Comparison of ENCODE assay signal across 1 cellular context in the genomic region with DNA sequence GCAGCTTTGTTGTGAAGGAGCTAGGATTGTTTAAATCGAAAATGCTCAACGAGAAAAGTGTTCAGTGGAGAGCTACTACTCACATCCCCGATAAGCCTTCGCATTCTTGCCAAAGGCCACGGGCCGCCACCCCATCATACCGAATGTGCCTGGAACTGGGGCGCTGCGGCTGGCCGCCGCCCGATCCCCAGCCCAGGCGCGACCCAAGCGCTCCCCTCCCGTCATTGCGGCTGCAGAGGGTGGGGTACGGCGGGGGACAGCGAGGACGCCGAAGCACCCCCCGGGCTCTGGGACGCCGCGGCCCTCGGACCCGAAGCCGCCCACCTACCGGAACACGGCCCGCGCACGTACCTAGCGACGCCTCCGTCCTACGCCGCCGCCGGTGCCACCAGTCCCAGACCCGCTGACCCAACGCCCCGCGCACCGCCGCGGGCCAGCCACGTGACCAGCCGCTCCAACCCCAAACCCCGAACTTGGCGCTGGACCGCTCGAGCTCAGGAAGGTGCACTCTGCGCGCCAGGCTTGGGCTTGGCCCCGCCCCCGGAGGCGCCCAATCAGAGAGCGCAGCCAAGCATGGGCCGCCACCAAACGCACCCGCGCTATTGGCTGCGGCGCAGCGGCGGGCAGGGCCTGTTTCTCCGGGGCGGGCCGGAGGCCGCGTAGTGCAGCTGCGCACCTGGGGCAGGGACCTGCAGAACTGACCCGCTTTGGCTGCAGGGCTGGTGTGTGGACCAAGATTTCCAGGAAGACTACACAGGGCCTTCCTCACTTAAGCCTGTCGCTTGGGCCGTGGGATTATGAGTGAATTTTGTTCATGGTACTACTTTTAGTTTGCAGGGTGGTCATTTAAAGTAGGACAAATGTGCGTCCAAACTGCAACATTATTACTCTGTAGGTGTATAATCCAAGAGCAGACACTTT.
TF ChIP-seq lines count a peak whose summit lies in the region.

A gene (minus strand): TSS at position 530 of the 921 bp plus-strand sequence. CDS start 7,569 bp downstream, outside the sequence.

TF ChIP-seq in HepG2, 621 proteins besides CTCF, POLR2A, EP300 and RAD21 (continued from another document and continues in another):
- TF ChIP-seq, protein P1, sequence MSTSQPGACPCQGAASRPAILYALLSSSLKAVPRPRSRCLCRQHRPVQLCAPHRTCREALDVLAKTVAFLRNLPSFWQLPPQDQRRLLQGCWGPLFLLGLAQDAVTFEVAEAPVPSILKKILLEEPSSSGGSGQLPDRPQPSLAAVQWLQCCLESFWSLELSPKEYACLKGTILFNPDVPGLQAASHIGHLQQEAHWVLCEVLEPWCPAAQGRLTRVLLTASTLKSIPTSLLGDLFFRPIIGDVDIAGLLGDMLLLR (CRISPR knock-in tag; IDR thresholded peaks at IDR 0.05), result peak; percentile 66; the same call in 1 of the 2 replicates
- TF ChIP-seq, protein P2, sequence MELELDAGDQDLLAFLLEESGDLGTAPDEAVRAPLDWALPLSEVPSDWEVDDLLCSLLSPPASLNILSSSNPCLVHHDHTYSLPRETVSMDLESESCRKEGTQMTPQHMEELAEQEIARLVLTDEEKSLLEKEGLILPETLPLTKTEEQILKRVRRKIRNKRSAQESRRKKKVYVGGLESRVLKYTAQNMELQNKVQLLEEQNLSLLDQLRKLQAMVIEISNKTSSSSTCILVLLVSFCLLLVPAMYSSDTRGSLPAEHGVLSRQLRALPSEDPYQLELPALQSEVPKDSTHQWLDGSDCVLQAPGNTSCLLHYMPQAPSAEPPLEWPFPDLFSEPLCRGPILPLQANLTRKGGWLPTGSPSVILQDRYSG (CRISPR knock-in tag; IDR thresholded peaks at IDR 0.05), result 0 out of 2 replicates have a peak, but pooled peaks have one; percentile 72
- TF ChIP-seq, protein P3, sequence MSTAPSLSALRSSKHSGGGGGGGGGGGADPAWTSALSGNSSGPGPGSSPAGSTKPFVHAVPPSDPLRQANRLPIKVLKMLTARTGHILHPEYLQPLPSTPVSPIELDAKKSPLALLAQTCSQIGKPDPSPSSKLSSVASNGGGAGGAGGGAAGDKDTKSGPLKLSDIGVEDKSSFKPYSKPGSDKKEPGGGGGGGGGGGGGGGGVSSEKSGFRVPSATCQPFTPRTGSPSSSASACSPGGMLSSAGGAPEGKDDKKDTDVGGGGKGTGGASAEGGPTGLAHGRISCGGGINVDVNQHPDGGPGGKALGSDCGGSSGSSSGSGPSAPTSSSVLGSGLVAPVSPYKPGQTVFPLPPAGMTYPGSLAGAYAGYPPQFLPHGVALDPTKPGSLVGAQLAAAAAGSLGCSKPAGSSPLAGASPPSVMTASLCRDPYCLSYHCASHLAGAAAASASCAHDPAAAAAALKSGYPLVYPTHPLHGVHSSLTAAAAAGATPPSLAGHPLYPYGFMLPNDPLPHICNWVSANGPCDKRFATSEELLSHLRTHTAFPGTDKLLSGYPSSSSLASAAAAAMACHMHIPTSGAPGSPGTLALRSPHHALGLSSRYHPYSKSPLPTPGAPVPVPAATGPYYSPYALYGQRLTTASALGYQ (CRISPR knock-in tag; IDR thresholded peaks at IDR 0.05), result peak; percentile 72; the same call in 1 of the 2 replicates
- TF ChIP-seq, protein P4, sequence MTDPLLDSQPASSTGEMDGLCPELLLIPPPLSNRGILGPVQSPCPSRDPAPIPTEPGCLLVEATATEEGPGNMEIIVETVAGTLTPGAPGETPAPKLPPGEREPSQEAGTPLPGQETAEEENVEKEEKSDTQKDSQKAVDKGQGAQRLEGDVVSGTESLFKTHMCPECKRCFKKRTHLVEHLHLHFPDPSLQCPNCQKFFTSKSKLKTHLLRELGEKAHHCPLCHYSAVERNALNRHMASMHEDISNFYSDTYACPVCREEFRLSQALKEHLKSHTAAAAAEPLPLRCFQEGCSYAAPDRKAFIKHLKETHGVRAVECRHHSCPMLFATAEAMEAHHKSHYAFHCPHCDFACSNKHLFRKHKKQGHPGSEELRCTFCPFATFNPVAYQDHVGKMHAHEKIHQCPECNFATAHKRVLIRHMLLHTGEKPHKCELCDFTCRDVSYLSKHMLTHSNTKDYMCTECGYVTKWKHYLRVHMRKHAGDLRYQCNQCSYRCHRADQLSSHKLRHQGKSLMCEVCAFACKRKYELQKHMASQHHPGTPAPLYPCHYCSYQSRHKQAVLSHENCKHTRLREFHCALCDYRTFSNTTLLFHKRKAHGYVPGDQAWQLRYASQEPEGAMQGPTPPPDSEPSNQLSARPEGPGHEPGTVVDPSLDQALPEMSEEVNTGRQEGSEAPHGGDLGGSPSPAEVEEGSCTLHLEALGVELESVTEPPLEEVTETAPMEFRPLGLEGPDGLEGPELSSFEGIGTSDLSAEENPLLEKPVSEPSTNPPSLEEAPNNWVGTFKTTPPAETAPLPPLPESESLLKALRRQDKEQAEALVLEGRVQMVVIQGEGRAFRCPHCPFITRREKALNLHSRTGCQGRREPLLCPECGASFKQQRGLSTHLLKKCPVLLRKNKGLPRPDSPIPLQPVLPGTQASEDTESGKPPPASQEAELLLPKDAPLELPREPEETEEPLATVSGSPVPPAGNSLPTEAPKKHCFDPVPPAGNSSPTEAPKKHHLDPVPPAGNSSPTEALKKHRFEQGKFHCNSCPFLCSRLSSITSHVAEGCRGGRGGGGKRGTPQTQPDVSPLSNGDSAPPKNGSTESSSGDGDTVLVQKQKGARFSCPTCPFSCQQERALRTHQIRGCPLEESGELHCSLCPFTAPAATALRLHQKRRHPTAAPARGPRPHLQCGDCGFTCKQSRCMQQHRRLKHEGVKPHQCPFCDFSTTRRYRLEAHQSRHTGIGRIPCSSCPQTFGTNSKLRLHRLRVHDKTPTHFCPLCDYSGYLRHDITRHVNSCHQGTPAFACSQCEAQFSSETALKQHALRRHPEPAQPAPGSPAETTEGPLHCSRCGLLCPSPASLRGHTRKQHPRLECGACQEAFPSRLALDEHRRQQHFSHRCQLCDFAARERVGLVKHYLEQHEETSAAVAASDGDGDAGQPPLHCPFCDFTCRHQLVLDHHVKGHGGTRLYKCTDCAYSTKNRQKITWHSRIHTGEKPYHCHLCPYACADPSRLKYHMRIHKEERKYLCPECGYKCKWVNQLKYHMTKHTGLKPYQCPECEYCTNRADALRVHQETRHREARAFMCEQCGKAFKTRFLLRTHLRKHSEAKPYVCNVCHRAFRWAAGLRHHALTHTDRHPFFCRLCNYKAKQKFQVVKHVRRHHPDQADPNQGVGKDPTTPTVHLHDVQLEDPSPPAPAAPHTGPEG (CRISPR knock-in tag; IDR thresholded peaks at IDR 0.05), result peak; percentile 75; the same call in 1 of the 2 replicates
- TF ChIP-seq HMG20B (CRISPR knock-in tag; conservative IDR thresholded peaks at IDR 0.05), result no peak
- TF ChIP-seq NFKB2 (CRISPR knock-in tag; IDR thresholded peaks at IDR 0.05; ENCODE audit: borderline replicate concordance), result peak; percentile 84; the same call in 1 of the 2 replicates
- peak; percentile 57; the same call in 1 of the 2 replicates for TF ChIP-seq KDM5A (IDR thresholded peaks at IDR 0.05; ENCODE audit: borderline replicate concordance, low read length)
- no peak for TF ChIP-seq ZNF30 (CRISPR knock-in tag; IDR thresholded peaks at IDR 0.05)
- no peak for TF ChIP-seq NFRKB (IDR thresholded peaks at IDR 0.05)
- TF ChIP-seq ZNF180 (CRISPR knock-in tag; IDR thresholded peaks at IDR 0.05; ENCODE audit: borderline replicate concordance, low read depth), result peak; percentile 35; the same call in 1 of the 2 replicates
- peak; percentile 29; the same call in 1 of the 2 replicates for TF ChIP-seq ZNF788 (CRISPR knock-in tag; IDR thresholded peaks at IDR 0.05; ENCODE audit: borderline replicate concordance)
- no peak for TF ChIP-seq ETV6 (CRISPR knock-in tag; conservative IDR thresholded peaks at IDR 0.05)
- TF ChIP-seq MED13 (CRISPR knock-in tag; IDR thresholded peaks at IDR 0.05), result peak; percentile 75; the same call in 1 of the 2 replicates
- no peak for TF ChIP-seq ZBTB3 (CRISPR knock-in tag; IDR thresholded peaks at IDR 0.05; ENCODE audit: borderline replicate concordance, low read depth)
- TF ChIP-seq SP4 (CRISPR knock-in tag; IDR thresholded peaks at IDR 0.05), result peak; percentile 95
- TF ChIP-seq GFI1 (CRISPR knock-in tag; IDR thresholded peaks at IDR 0.05; ENCODE audit: borderline replicate concordance), result no peak; the same call in 1 of the 2 replicates
- TF ChIP-seq, protein P5, sequence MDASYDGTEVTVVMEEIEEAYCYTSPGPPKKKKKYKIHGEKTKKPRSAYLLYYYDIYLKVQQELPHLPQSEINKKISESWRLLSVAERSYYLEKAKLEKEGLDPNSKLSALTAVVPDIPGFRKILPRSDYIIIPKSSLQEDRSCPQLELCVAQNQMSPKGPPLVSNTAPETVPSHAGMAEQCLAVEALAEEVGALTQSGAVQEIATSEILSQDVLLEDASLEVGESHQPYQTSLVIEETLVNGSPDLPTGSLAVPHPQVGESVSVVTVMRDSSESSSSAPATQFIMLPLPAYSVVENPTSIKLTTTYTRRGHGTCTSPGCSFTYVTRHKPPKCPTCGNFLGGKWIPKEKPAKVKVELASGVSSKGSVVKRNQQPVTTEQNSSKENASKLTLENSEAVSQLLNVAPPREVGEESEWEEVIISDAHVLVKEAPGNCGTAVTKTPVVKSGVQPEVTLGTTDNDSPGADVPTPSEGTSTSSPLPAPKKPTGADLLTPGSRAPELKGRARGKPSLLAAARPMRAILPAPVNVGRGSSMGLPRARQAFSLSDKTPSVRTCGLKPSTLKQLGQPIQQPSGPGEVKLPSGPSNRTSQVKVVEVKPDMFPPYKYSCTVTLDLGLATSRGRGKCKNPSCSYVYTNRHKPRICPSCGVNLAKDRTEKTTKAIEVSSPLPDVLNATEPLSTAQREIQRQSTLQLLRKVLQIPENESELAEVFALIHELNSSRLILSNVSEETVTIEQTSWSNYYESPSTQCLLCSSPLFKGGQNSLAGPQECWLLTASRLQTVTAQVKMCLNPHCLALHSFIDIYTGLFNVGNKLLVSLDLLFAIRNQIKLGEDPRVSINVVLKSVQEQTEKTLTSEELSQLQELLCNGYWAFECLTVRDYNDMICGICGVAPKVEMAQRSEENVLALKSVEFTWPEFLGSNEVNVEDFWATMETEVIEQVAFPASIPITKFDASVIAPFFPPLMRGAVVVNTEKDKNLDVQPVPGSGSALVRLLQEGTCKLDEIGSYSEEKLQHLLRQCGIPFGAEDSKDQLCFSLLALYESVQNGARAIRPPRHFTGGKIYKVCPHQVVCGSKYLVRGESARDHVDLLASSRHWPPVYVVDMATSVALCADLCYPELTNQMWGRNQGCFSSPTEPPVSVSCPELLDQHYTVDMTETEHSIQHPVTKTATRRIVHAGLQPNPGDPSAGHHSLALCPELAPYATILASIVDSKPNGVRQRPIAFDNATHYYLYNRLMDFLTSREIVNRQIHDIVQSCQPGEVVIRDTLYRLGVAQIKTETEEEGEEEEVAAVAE (CRISPR knock-in tag; IDR thresholded peaks at IDR 0.05; ENCODE audit: borderline replicate concordance), result peak; percentile 89; the same call in 1 of the 2 replicates
- TF ChIP-seq SALL1 (CRISPR knock-in tag; IDR thresholded peaks at IDR 0.05), result peak; percentile 69
- TF ChIP-seq, protein P6, sequence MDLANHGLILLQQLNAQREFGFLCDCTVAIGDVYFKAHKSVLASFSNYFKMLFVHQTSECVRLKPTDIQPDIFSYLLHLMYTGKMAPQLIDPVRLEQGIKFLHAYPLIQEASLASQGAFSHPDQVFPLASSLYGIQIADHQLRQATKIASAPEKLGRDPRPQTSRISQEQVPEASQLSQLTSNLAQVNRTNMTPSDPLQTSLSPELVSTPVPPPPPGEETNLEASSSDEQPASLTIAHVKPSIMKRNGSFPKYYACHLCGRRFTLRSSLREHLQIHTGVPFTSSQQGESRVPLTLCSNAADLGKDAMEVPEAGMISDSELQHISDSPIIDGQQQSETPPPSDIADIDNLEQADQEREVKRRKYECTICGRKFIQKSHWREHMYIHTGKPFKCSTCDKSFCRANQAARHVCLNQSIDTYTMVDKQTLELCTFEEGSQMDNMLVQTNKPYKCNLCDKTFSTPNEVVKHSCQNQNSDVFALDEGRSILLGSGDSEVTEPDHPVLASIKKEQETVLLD (CRISPR knock-in tag; IDR thresholded peaks at IDR 0.05; ENCODE audit: low read depth), result no peak
- peak; percentile 82; the same call in 1 of the 2 replicates for TF ChIP-seq ZNF563 (CRISPR knock-in tag; IDR thresholded peaks at IDR 0.05)
- TF ChIP-seq SMAD1 (CRISPR knock-in tag; IDR thresholded peaks at IDR 0.05; ENCODE audit: borderline replicate concordance, low read depth), result peak; percentile 86; the same call in 1 of the 2 replicates
- TF ChIP-seq NFYC (CRISPR knock-in tag; IDR thresholded peaks at IDR 0.05), result peak; percentile 91
- TF ChIP-seq ZNF343 (CRISPR knock-in tag; IDR thresholded peaks at IDR 0.05), result 0 out of 2 replicates have a peak, but pooled peaks have one; percentile 66
- TF ChIP-seq, protein P7, sequence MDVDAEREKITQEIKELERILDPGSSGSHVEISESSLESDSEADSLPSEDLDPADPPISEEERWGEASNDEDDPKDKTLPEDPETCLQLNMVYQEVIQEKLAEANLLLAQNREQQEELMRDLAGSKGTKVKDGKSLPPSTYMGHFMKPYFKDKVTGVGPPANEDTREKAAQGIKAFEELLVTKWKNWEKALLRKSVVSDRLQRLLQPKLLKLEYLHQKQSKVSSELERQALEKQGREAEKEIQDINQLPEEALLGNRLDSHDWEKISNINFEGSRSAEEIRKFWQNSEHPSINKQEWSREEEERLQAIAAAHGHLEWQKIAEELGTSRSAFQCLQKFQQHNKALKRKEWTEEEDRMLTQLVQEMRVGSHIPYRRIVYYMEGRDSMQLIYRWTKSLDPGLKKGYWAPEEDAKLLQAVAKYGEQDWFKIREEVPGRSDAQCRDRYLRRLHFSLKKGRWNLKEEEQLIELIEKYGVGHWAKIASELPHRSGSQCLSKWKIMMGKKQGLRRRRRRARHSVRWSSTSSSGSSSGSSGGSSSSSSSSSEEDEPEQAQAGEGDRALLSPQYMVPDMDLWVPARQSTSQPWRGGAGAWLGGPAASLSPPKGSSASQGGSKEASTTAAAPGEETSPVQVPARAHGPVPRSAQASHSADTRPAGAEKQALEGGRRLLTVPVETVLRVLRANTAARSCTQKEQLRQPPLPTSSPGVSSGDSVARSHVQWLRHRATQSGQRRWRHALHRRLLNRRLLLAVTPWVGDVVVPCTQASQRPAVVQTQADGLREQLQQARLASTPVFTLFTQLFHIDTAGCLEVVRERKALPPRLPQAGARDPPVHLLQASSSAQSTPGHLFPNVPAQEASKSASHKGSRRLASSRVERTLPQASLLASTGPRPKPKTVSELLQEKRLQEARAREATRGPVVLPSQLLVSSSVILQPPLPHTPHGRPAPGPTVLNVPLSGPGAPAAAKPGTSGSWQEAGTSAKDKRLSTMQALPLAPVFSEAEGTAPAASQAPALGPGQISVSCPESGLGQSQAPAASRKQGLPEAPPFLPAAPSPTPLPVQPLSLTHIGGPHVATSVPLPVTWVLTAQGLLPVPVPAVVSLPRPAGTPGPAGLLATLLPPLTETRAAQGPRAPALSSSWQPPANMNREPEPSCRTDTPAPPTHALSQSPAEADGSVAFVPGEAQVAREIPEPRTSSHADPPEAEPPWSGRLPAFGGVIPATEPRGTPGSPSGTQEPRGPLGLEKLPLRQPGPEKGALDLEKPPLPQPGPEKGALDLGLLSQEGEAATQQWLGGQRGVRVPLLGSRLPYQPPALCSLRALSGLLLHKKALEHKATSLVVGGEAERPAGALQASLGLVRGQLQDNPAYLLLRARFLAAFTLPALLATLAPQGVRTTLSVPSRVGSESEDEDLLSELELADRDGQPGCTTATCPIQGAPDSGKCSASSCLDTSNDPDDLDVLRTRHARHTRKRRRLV (CRISPR knock-in tag; IDR thresholded peaks at IDR 0.05), result no peak
